Comparison of ENCODE assay signal across 10 cellular contexts in the genomic region with DNA sequence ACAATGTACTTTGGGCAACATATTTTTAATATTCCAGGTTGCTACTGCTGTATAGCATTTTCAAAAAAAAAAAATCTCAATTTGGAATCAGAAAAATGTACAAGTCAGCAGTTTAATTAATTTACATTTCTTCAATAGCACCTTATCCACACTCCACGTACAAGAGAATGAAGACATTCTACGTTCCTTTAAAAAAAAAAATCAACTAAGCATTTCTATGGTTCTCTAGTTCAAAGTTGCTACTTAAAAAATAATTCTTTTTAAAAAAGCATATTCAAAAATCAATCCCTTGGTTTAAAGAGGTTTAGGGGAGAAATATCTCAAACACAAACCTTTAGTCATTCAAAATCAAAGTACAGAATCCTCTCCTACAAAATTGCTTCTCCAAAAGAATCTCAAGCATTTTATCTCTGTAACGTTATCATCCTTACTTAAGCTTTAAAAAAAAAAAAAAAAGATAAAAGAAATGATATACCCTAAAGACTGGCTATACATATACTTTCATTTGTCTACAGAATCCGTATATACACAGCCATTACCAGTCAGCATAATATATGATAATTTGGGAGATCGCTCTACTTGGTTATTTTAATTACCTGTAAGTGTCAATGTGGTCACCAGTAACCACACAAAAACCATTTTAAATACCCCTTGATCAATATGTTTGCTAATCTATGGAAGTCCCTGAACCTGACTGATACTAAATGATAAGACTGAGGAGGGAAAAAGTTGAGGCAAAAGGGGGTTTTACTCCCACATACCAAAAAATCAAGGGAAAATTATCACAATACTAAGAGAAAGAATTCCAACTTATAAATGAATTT. TPM values are rescaled to one million over a fixed set of nuclear protein-coding genes. Genes with fewer than 3 reads are reported as not detected.
DNase-seq lines count a peak whose midpoint lies in the region; ATAC-seq and TF ChIP-seq lines count a peak whose summit lies in the region.
"Had no signal": no experiment of that assay in that cellular context is flagged by ENCODE, and none has a peak within 500 bp of the region (broad histone marks: within the 10 kb centered on the region; RNA-seq: fewer than 3 reads in every experiment).

No MANE protein-coding gene starts in this region.

- peak overlapping the region; percentile 43 for H3K4me2 ChIP-seq in mesenchymal stem cell (ENCODE audit: low read length, poor library complexity, severe bottlenecking)

- H3K4me3 ChIP-seq in ACC112 (ENCODE audit: low read depth, low read length) (peak overlapping the region; percentile 92), HEK293 (ENCODE audit: low read depth, low read length) (peak overlapping the region; percentile 65), astrocyte of the spinal cord (ENCODE audit: low read depth, low read length) (peak overlapping the region; percentile 84), mesenchymal stem cell (ENCODE audit: insufficient read depth in 1 of 2, low read depth in 1 of 2, low read length in 2 of 2) (peak overlapping the region in 1 of 2 experiments; percentile 87), mucosa of descending colon (no peak overlapping the region)

- intact Hi-C loops in mucosa of descending colon (cut with DNase I, micrococcal nuclease), result loop anchor here in 1 of 2 donors (10.0 kb wide), 1 partner anchor 320 kb away; no protein-coding TSS in a partner anchor

- no peak overlapping the region for H2BK120ac ChIP-seq in mesenchymal stem cell (ENCODE audit: low read depth, low read length)

- H3K36me3 ChIP-seq in ACC112 (ENCODE audit: insufficient read depth, low read length) (no peaks in the 10 kb centered on the region), HEK293 (ENCODE audit: control insufficient read depth in 2 of 2, insufficient read depth in 1 of 2, low read length in 2 of 2) (no peaks in the 10 kb centered on the region), mesenchymal stem cell (ENCODE audit: control insufficient read depth in 1 of 2, insufficient read depth in 2 of 2, low read depth in 1 of 2, low read length in 2 of 2) (no peaks in the 10 kb centered on the region), mucosa of descending colon (ENCODE audit: low read depth) (no peaks in the 10 kb centered on the region)

- 61% methylated on average over 2 of the region's 5 CpGs for WGBS in mesenchymal stem cell

- in situ Hi-C loops in astrocyte of the spinal cord (cut with HindIII; ENCODE audit: low sequenced_read_pairs), result no loop called here

- DNase-seq in astrocyte of the spinal cord (ENCODE audit: low read depth, low spot score), result no peak
- no peak for DNase-seq in mesenchymal stem cell
- no peak for DNase-seq in mucosa of descending colon
- DNase-seq in cerebellar cortex (ENCODE audit: low spot score), result no peak
- DNase-seq: activated CD4-positive, alpha-beta T cell treated with anti-CD3 and anti-CD28 coated beads for 48 hours; NCI-H2029 had no signal

- H3K18ac ChIP-seq in mesenchymal stem cell (ENCODE audit: low read depth in 1 of 2, low read length in 2 of 2), result no peak overlapping the region

- H3K27me3 ChIP-seq in ACC112 (ENCODE audit: insufficient read depth, low read length) (no peaks in the 10 kb centered on the region), mesenchymal stem cell (ENCODE audit: control insufficient read depth in 1 of 2, insufficient read depth in 1 of 2, low read length in 2 of 2) (no peaks in the 10 kb centered on the region)

- ATAC-seq in GM21526 (IDR thresholded peaks at IDR 0.05; ENCODE audit: low FRiP score, unreplicated experiment) (no peak), mucosa of descending colon (no peak), GM18520 (IDR thresholded peaks at IDR 0.05; ENCODE audit: unreplicated experiment) (no peak)

- H2BK15ac ChIP-seq in mesenchymal stem cell (ENCODE audit: low read depth, poor library complexity, severe bottlenecking), result no peak overlapping the region

- no peak overlapping the region for H3K4ac ChIP-seq in mesenchymal stem cell (ENCODE audit: low read depth in 1 of 2, low read length in 2 of 2)

- no peak overlapping the region for H3K27ac ChIP-seq in ACC112 (ENCODE audit: low read depth, low read length)
- H3K27ac ChIP-seq in HEK293 (ENCODE audit: extremely low read depth, low read depth, low read length), result no peak overlapping the region
- no peak overlapping the region for H3K27ac ChIP-seq in mesenchymal stem cell (ENCODE audit: low read length, poor library complexity, severe bottlenecking)

- H2AFZ ChIP-seq in ACC112 (ENCODE audit: low read length, unreplicated experiment) (no peak overlapping the region), mesenchymal stem cell (ENCODE audit: low read depth, low read length) (no peak overlapping the region)

- POLR2A ChIA-PET in HEK293 (lab: Yijun Ruan, JAX), result no interaction called here

- no peak overlapping the region for H4K8ac ChIP-seq in mesenchymal stem cell (ENCODE audit: low read length)

- no peaks in the 10 kb centered on the region for H3K9me3 ChIP-seq in HEK293 (ENCODE audit: control insufficient read depth, insufficient read depth, low read depth, low read length)
- no peaks in the 10 kb centered on the region for H3K9me3 ChIP-seq in mesenchymal stem cell (ENCODE audit: control insufficient read depth, low read length)
- H3K9me3 ChIP-seq in mucosa of descending colon, result no peaks in the 10 kb centered on the region

- no peak overlapping the region for H3K14ac ChIP-seq in mesenchymal stem cell (ENCODE audit: low read length in 2 of 2)

- TF ChIP-seq CTCF in HEK293 (tag by site-specific recombination; IDR thresholded peaks at IDR 0.05) (no peak), astrocyte of the spinal cord (IDR thresholded peaks at IDR 0.05; ENCODE audit: low read depth, low read length) (no peak), mucosa of descending colon (IDR thresholded peaks at IDR 0.05) (no peak)

- no peaks in the 10 kb centered on the region for H3K79me1 ChIP-seq in mesenchymal stem cell (replicated peaks; ENCODE audit: low read length, poor library complexity, severe bottlenecking)

- no peak overlapping the region for H4K91ac ChIP-seq in mesenchymal stem cell (ENCODE audit: low read length)

- peak overlapping the region; percentile 92 for H3K9ac ChIP-seq in mesenchymal stem cell (ENCODE audit: low read length)

- no peak overlapping the region for H2AK5ac ChIP-seq in mesenchymal stem cell (ENCODE audit: low read length, severe bottlenecking)

- no peak overlapping the region for H3K23ac ChIP-seq in mesenchymal stem cell (ENCODE audit: low read length in 2 of 2)

- no peak overlapping the region for H2BK5ac ChIP-seq in mesenchymal stem cell (ENCODE audit: low read depth, low read length, poor library complexity, severe bottlenecking)

- H3K79me2 ChIP-seq in ACC112 (ENCODE audit: control insufficient read depth, insufficient read depth, low read length, unreplicated experiment), result peaks cover 68% of the 10 kb centered on the region

- H3K4me1 ChIP-seq in ACC112 (ENCODE audit: control insufficient read depth, insufficient read depth, low read length, unreplicated experiment) (peaks cover 16% of the 10 kb centered on the region), HEK293 (ENCODE audit: control insufficient read depth, insufficient read depth, low read length) (peaks cover 10% of the 10 kb centered on the region; the same call in 1 of the 2 replicates), mesenchymal stem cell (ENCODE audit: control insufficient read depth, insufficient read depth, low read depth, low read length) (peaks cover 10% of the 10 kb centered on the region), mucosa of descending colon (ENCODE audit: low read depth) (peaks cover 25% of the 10 kb centered on the region)

- H2BK12ac ChIP-seq in mesenchymal stem cell (ENCODE audit: low read length in 2 of 2), result no peak overlapping the region

- CTCF ChIA-PET in HEK293 (lab: Yijun Ruan, JAX), result interaction anchor here (0.7 kb wide), 1 partner anchor 165 kb away, joined by 3 read pairs; no protein-coding TSS in a partner anchor

TF ChIP-seq in HEK293, 187 proteins besides CTCF, POLR2A, EP300 and RAD21 (continues in another document):
- TF ChIP-seq ZNF501 (tag by site-specific recombination; IDR thresholded peaks at IDR 0.05), result no peak
- TF ChIP-seq ZNF211 (tag by site-specific recombination; IDR thresholded peaks at IDR 0.05; ENCODE audit: low read depth), result no peak
- TF ChIP-seq ZNF19 (tag by site-specific recombination; IDR thresholded peaks at IDR 0.05; ENCODE audit: low read depth), result no peak
- TF ChIP-seq ZNF140 (tag by site-specific recombination; IDR thresholded peaks at IDR 0.05), result no peak
- TF ChIP-seq, protein P1, sequence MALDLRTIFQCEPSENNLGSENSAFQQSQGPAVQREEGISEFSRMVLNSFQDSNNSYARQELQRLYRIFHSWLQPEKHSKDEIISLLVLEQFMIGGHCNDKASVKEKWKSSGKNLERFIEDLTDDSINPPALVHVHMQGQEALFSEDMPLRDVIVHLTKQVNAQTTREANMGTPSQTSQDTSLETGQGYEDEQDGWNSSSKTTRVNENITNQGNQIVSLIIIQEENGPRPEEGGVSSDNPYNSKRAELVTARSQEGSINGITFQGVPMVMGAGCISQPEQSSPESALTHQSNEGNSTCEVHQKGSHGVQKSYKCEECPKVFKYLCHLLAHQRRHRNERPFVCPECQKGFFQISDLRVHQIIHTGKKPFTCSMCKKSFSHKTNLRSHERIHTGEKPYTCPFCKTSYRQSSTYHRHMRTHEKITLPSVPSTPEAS (tag by site-specific recombination; IDR thresholded peaks at IDR 0.05), result no peak
- no peak for TF ChIP-seq PRDM1 (tag by site-specific recombination; IDR thresholded peaks at IDR 0.05)
- TF ChIP-seq ZNF112 (tag by site-specific recombination; IDR thresholded peaks at IDR 0.05), result no peak
- TF ChIP-seq HOXD13 (CRISPR knock-in tag; IDR thresholded peaks at IDR 0.05; ENCODE audit: borderline replicate concordance), result no peak
- TF ChIP-seq ZNF837 (tag by site-specific recombination; IDR thresholded peaks at IDR 0.05), result no peak
- TF ChIP-seq ZBTB17 (tag by site-specific recombination; IDR thresholded peaks at IDR 0.05), result no peak
- TF ChIP-seq, protein P2, sequence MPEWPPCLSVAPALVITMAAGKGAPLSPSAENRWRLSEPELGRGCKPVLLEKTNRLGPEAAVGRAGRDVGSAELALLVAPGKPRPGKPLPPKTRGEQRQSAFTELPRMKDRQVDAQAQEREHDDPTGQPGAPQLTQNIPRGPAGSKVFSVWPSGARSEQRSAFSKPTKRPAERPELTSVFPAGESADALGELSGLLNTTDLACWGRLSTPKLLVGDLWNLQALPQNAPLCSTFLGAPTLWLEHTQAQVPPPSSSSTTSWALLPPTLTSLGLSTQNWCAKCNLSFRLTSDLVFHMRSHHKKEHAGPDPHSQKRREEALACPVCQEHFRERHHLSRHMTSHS (tag by site-specific recombination; IDR thresholded peaks at IDR 0.05), result no peak
- no peak for TF ChIP-seq FEZF1 (tag by site-specific recombination; IDR thresholded peaks at IDR 0.05)
- TF ChIP-seq ZNF175 (tag by site-specific recombination; IDR thresholded peaks at IDR 0.05), result no peak

RNA-seq across cellular contexts. Expression of a gene that starts 2.7 kb away (rescaled TPM):
- polyA plus RNA-seq in mesenchymal stem cell (2013, experiment 1 of 2), result 24.7 TPM
- 25.6 TPM for polyA plus RNA-seq in mesenchymal stem cell (2013, experiment 2 of 2)
- total RNA-seq in mucosa of descending colon, result 100 to 1,000 TPM in 2 of 3 donors, 10 to 100 TPM in 1; 96.9 to 165 (median 135) TPM
